In genomic region chr21:41726058-41726558, GRCh38 we compare ENCODE assay signal across 16 cellular contexts. TPM values are rescaled to one million over a fixed set of nuclear protein-coding genes. Genes with fewer than 3 reads are reported as not detected.
A peak's percentile ranks its signal among the peaks of the same experiment; 100 is the strongest.
DNase-seq lines count a peak whose midpoint lies in the region; ATAC-seq and TF ChIP-seq lines count a peak whose summit lies in the region.
"Had no signal": no experiment of that assay in that cellular context is flagged by ENCODE, and none has a peak within 500 bp of the region (broad histone marks: within the 10 kb centered on the region; RNA-seq: fewer than 3 reads in every experiment).

No MANE protein-coding gene starts in this region.

- H3K9ac ChIP-seq in HCT116 (ENCODE audit: low read length) (peak overlapping the region; percentile 60), iPS-15b (ENCODE audit: low read depth, low read length) (no peak overlapping the region), trophoblast cell (ENCODE audit: low read length) (no peak overlapping the region)

- H3K79me2 ChIP-seq in HCT116 (ENCODE audit: insufficient read depth, low read length) (no peaks in the 10 kb centered on the region), trophoblast cell (ENCODE audit: control insufficient read depth, insufficient read depth, low read length, poor library complexity) (no peaks in the 10 kb centered on the region)

- POLR2A ChIA-PET in HCT116 (lab: Charles Lee) (no interaction called here), WTC11 (lab: Charles Lee) (no interaction called here)

- H3K27ac Mint-ChIP-seq in WTC11: no peak overlapping the region
- no peak overlapping the region for H3K27ac Mint-ChIP-seq in activated naive CD8-positive, alpha-beta T cell treated with anti-CD3 and anti-CD28 coated beads for 36 hours
- H3K27ac Mint-ChIP-seq: activated CD8-positive, alpha-beta memory T cell treated with anti-CD3 and anti-CD28 coated beads, Interleukin-2, amount 10 ng/mL, durations not matched to agents 7 days and 5 days had no signal

- H3K23ac ChIP-seq in trophoblast cell (ENCODE audit: low read length): no peak overlapping the region

- H4K91ac ChIP-seq in trophoblast cell (ENCODE audit: low read depth, low read length): no peak overlapping the region

- H3K36me3 ChIP-seq in HCT116 (ENCODE audit: control insufficient read depth in 1 of 2, insufficient read depth in 2 of 2, low read length in 2 of 2) (no peaks in the 10 kb centered on the region), iPS-15b (ENCODE audit: control insufficient read depth, insufficient read depth, low read length) (no peaks in the 10 kb centered on the region), trophoblast cell (ENCODE audit: control insufficient read depth in 1 of 2, insufficient read depth in 2 of 2, low read length in 2 of 2) (no peaks in the 10 kb centered on the region)
- H3K36me3 ChIP-seq: right lobe of liver had no signal

- ATAC-seq in HCT116: no peak
- ATAC-seq in WTC11: peak; percentile 61
- no peak for ATAC-seq in GM21528 (IDR thresholded peaks at IDR 0.05; ENCODE audit: low FRiP score, unreplicated experiment)
- ATAC-seq in HG03354 (IDR thresholded peaks at IDR 0.05; ENCODE audit: poor library complexity, severe bottlenecking, unreplicated experiment): no peak
- ATAC-seq: activated CD8-positive, alpha-beta memory T cell treated with anti-CD3 and anti-CD28 coated beads, Interleukin-2, amount 10 ng/mL, durations not matched to agents 7 days and 5 days had no signal

- DNase-seq in HCT116 (ENCODE audit: low read depth, low spot score) (no peak), WTC11 (ENCODE audit: low spot score) (peak; percentile 49), trophoblast cell (no peak)
- no peak for DNase-seq in activated naive CD8-positive, alpha-beta T cell treated with anti-CD3 and anti-CD28 coated beads for 36 hours
- DNase-seq: activated CD8-positive, alpha-beta memory T cell treated with anti-CD3 and anti-CD28 coated beads, Interleukin-2, amount 10 ng/mL, durations not matched to agents 7 days and 5 days; activated gamma-delta T cell treated with Interleukin-2 at 50 U/mL for 16 hours; body of pancreas; DND-41; NCI-H345; stimulated activated CD4-positive, alpha-beta T cell treated with anti-CD3 and anti-CD28 coated beads, Interleukin-4, amount 100 ng/mL, for 24 hours had no signal

- peak overlapping the region; percentile 60 for H3K4me3 Mint-ChIP-seq in WTC11
- H3K4me3 Mint-ChIP-seq in activated naive CD8-positive, alpha-beta T cell treated with anti-CD3 and anti-CD28 coated beads for 36 hours: no peak overlapping the region
- H3K4me3 Mint-ChIP-seq: activated CD8-positive, alpha-beta memory T cell treated with anti-CD3 and anti-CD28 coated beads, Interleukin-2, amount 10 ng/mL, durations not matched to agents 7 days and 5 days had no signal

- no peak for TF ChIP-seq RAD21 in HCT116 (IDR thresholded peaks at IDR 0.05; ENCODE audit: low read depth)

- H2BK12ac ChIP-seq in trophoblast cell (ENCODE audit: low read length): no peak overlapping the region

- TF ChIP-seq CTCF in HCT116 (IDR thresholded peaks at IDR 0.05 in 2 of 3, conservative IDR thresholded peaks at IDR 0.05 in 1 of 3; ENCODE audit: borderline replicate concordance in 1 of 3, insufficient read depth in 1 of 3, low read depth in 2 of 3, low read length in 2 of 3): no peak
- no peak for TF ChIP-seq CTCF in WTC11 (IDR thresholded peaks at IDR 0.05)

- H3K4ac ChIP-seq in trophoblast cell (ENCODE audit: low read depth, low read length): no peak overlapping the region

- H4K12ac ChIP-seq in trophoblast cell (ENCODE audit: low read depth, low read length): no peak overlapping the region

- H3K27me3 ChIP-seq in HCT116 (ENCODE audit: insufficient read depth, low read length): no peaks in the 10 kb centered on the region
- H3K27me3 ChIP-seq in iPS-15b (ENCODE audit: control insufficient read depth, insufficient read depth, low read length): peaks cover 20% of the 10 kb centered on the region
- peaks cover 14% of the 10 kb centered on the region for H3K27me3 ChIP-seq in trophoblast cell (ENCODE audit: insufficient read depth, low read length)
- H3K27me3 ChIP-seq: body of pancreas, right lobe of liver had no signal

- intact Hi-C loops in HCT116 (cut with micrococcal nuclease): no loop called here

- H3K27ac ChIP-seq in HCT116 (ENCODE audit: low read depth, low read length): peak overlapping the region; percentile 69
- H3K27ac ChIP-seq in trophoblast cell (ENCODE audit: low read depth, low read length): no peak overlapping the region
- H3K27ac ChIP-seq: C4-2B, dorsolateral prefrontal cortex, right lobe of liver had no signal

- H3K4me2 ChIP-seq in HCT116 (ENCODE audit: low read length) (peak overlapping the region; percentile 79), trophoblast cell (ENCODE audit: low read length) (peak overlapping the region; percentile 24)

- H2BK120ac ChIP-seq in trophoblast cell (ENCODE audit: insufficient read depth, low read length, poor library complexity): no peak overlapping the region

- no peaks in the 10 kb centered on the region for H4K20me1 ChIP-seq in HCT116 (ENCODE audit: insufficient read depth)

- H2BK5ac ChIP-seq in trophoblast cell (ENCODE audit: low read depth, low read length, poor library complexity): no peak overlapping the region

- peaks cover 40% of the 10 kb centered on the region for H3K27me3 Mint-ChIP-seq in WTC11 (ENCODE audit: low read depth)
- peaks cover 70% of the 10 kb centered on the region for H3K27me3 Mint-ChIP-seq in activated naive CD8-positive, alpha-beta T cell treated with anti-CD3 and anti-CD28 coated beads for 36 hours

- RAD21 ChIA-PET in HCT116 (lab: Charles Lee; ENCODE audit: low non-redundant PET in 1 of 2, low total read pairs in 2 of 2, uncharacterized antibody in 2 of 2, unreplicated experiment in 2 of 2): no interaction called here

- no peak for TF ChIP-seq POLR2A in HCT116 (IDR thresholded peaks at IDR 0.05; ENCODE audit: borderline replicate concordance, extremely low read depth, insufficient read depth, insufficient read length)

- no peak overlapping the region for H3K18ac ChIP-seq in trophoblast cell (ENCODE audit: low read length)

- H3K14ac ChIP-seq in trophoblast cell (ENCODE audit: low read length): peak overlapping the region; percentile 25

- no CpG with 5 or more reads among the region's 19 CpGs for WGBS in trophoblast cell (ENCODE audit: extremely low coverage, insufficient coverage, insufficient read length)

- H3K9me3 ChIP-seq in HCT116 (ENCODE audit: control insufficient read depth in 1 of 2, insufficient read depth in 1 of 2, low read depth in 1 of 2, low read length in 2 of 2) (no peaks in the 10 kb centered on the region), iPS-15b (ENCODE audit: control insufficient read depth, insufficient read depth, low read length) (no peaks in the 10 kb centered on the region), trophoblast cell (ENCODE audit: insufficient read depth, low read depth, low read length) (peaks cover 3% of the 10 kb centered on the region)
- H3K9me3 ChIP-seq: body of pancreas, right lobe of liver had no signal

- peaks cover 26% of the 10 kb centered on the region for H3K4me1 Mint-ChIP-seq in WTC11
- H3K4me1 Mint-ChIP-seq in activated naive CD8-positive, alpha-beta T cell treated with anti-CD3 and anti-CD28 coated beads for 36 hours: peaks cover 6% of the 10 kb centered on the region
- H3K4me1 Mint-ChIP-seq: activated CD8-positive, alpha-beta memory T cell treated with anti-CD3 and anti-CD28 coated beads, Interleukin-2, amount 10 ng/mL, durations not matched to agents 7 days and 5 days had no signal

- no peaks in the 10 kb centered on the region for H3K9me3 Mint-ChIP-seq in WTC11
- H3K9me3 Mint-ChIP-seq in activated naive CD8-positive, alpha-beta T cell treated with anti-CD3 and anti-CD28 coated beads for 36 hours: no peaks in the 10 kb centered on the region

- CTCF ChIA-PET in HCT116 (lab: Charles Lee) (interaction anchor here (0.9 kb wide), 1 partner anchor 391 kb away, joined by 3 read pairs; no protein-coding TSS in a partner anchor), WTC11 (lab: Charles Lee) (interaction anchor here (1.3 to 3.2 kb wide), 6 partner anchors 19 to 113 kb away, joined by 3 to 27 read pairs (median 8); no protein-coding TSS in a partner anchor)

- peaks cover 6% of the 10 kb centered on the region for H3K79me1 ChIP-seq in trophoblast cell (ENCODE audit: low read length)

- no peak overlapping the region for H4K8ac ChIP-seq in trophoblast cell (ENCODE audit: low read depth, low read length)

- H3K36me3 Mint-ChIP-seq in WTC11: no peaks in the 10 kb centered on the region
- no peaks in the 10 kb centered on the region for H3K36me3 Mint-ChIP-seq in activated naive CD8-positive, alpha-beta T cell treated with anti-CD3 and anti-CD28 coated beads for 36 hours
- H3K36me3 Mint-ChIP-seq: activated CD8-positive, alpha-beta memory T cell treated with anti-CD3 and anti-CD28 coated beads, Interleukin-2, amount 10 ng/mL, durations not matched to agents 7 days and 5 days had no signal

- no peak overlapping the region for H2AK5ac ChIP-seq in trophoblast cell (ENCODE audit: low read length)

- peaks cover 24 to 33% of the 10 kb centered on the region in 2 experiments for H3K4me1 ChIP-seq in HCT116 (ENCODE audit: control insufficient read depth in 1 of 2, insufficient read depth in 2 of 2, low read length in 2 of 2)
- peaks cover 7% of the 10 kb centered on the region for H3K4me1 ChIP-seq in iPS-15b (ENCODE audit: control insufficient read depth, insufficient read depth, low read length)
- H3K4me1 ChIP-seq in trophoblast cell (ENCODE audit: control insufficient read depth in 1 of 2, insufficient read depth in 2 of 2, low read length in 2 of 2): peaks cover 18 to 21% of the 10 kb centered on the region in 2 experiments
- H3K4me1 ChIP-seq: right lobe of liver had no signal

- no TSS peak for BruUV-seq in HCT116 (replicated peaks; lab: Mats Ljungman, UMichigan)

- H3K4me3 ChIP-seq in HCT116 (replicated peaks in 1 of 2; ENCODE audit: low read depth in 1 of 2, low read length in 2 of 2) (no peak overlapping the region), iPS-15b (ENCODE audit: low read depth, low read length) (peak overlapping the region; percentile 48), trophoblast cell (ENCODE audit: low read depth, low read length) (no peak overlapping the region)
- H3K4me3 ChIP-seq: body of pancreas, right lobe of liver had no signal

- H2AFZ ChIP-seq in HCT116 (ENCODE audit: low read depth, low read length, poor library complexity, severe bottlenecking) (no peak overlapping the region), trophoblast cell (ENCODE audit: insufficient read depth, low read length, poor library complexity) (peak overlapping the region; percentile 52)

- no peaks in the 10 kb centered on the region for H3K9me2 ChIP-seq in HCT116 (ENCODE audit: insufficient read depth)

TF ChIP-seq in HCT116, 20 proteins besides CTCF, POLR2A, EP300 and RAD21 (continues in another document):
- TF ChIP-seq EZH2 (IDR thresholded peaks at IDR 0.05) (no peak), JUND (IDR thresholded peaks at IDR 0.05) (no peak)

TF ChIP-seq in WTC11, 78 proteins besides CTCF, POLR2A, EP300 and RAD21:
- TF ChIP-seq ZNF416 (CRISPR knock-in tag; IDR thresholded peaks at IDR 0.05) (no peak), ZNF263 (CRISPR knock-in tag; IDR thresholded peaks at IDR 0.05; ENCODE audit: low read depth) (peak; percentile 60; the same call in 1 of the 2 replicates)

RNA-seq across cellular contexts. Expression of gene RIPK4, which starts 40.7 kb away (rescaled TPM):
- total RNA-seq in HCT116 (2021; ENCODE audit: unreplicated experiment) (9.9 TPM), WTC11 (2021) (13.7 to 20.1 TPM (median 14.0 TPM) in 3 replicates)
- 8.2 and 11.1 TPM in 2 replicates for polyA plus RNA-seq in HCT116 (2012)
- polyA plus RNA-seq in trophoblast cell (2013): 2.6 and 2.7 TPM in 2 replicates
- total RNA-seq in activated naive CD8-positive, alpha-beta T cell treated with anti-CD3 and anti-CD28 coated beads for 36 hours: under 1 TPM; 0.62 to 0.76 TPM
- total RNA-seq: activated CD8-positive, alpha-beta memory T cell treated with anti-CD3 and anti-CD28 coated beads, Interleukin-2, amount 10 ng/mL, durations not matched to agents 7 days and 5 days had no signal
